Comparison of ENCODE assay signal across 31 cellular contexts in the genomic region with DNA sequence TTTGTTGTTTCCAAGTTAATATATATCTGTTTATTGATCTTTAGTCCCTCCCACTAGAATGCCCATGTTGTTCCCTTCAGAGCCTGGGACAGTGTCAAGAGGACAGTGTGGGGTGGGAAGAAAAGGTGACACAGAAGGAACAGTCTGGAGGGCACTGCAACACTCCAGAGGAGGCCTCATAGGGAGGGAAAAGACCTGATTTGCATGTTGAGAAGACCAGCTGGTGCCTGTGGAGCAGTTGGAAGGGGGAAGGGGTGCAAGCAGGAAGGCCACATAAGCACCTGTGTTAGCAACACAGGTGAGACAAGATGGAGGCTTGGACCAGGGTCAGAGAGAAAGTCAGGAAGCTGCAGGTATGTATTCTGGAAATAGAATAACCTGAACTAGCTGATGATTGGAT. TPM values are rescaled to one million over a fixed set of nuclear protein-coding genes. Genes with fewer than 3 reads are reported as not detected.
"Had no signal": no experiment of that assay in that cellular context is flagged by ENCODE, and none has a peak within 500 bp of the region (broad histone marks: within the 10 kb centered on the region; RNA-seq: fewer than 3 reads in every experiment).

No MANE protein-coding gene starts in this region.

- H3K4me1 Mint-ChIP-seq: activated CD4-positive, alpha-beta memory T cell treated with anti-CD3 and anti-CD28 coated beads, Interleukin-2, amount 10 ng/mL, durations not matched to agents 7 days and 5 days; activated CD4-positive, alpha-beta T cell treated with anti-CD3 and anti-CD28 coated beads, Interleukin-2, amount 10 ng/mL, durations not matched to agents 7 days and 5 days; activated T-helper 17 cell treated with anti-CD3 and anti-CD28 coated beads, Interleukin-2, amount 50 U/mL, for 72 hours; immature natural killer cell; natural killer cell had no signal

- H3K27ac ChIP-seq: gastroesophageal sphincter, neural progenitor cell, skin epidermis, thoracic aorta, VCaP had no signal

- H3K4me1 ChIP-seq: gastroesophageal sphincter, neural progenitor cell had no signal

- ATAC-seq: activated T-cell treated with anti-CD3 and anti-CD28 coated beads, Interleukin-2, amount 50 U/mL, for 4 hours; activated T-helper 17 cell treated with anti-CD3 and anti-CD28 coated beads, Interleukin-2, amount 50 U/mL, for 72 hours; effector memory CD8-positive, alpha-beta T cell; gastroesophageal sphincter; left colon; natural killer cell; sciatic nerve had no signal

- H3K9me3 Mint-ChIP-seq: activated CD4-positive, alpha-beta memory T cell treated with anti-CD3 and anti-CD28 coated beads, Interleukin-2, amount 10 ng/mL, durations not matched to agents 7 days and 5 days; activated CD4-positive, alpha-beta T cell treated with anti-CD3 and anti-CD28 coated beads, Interleukin-2, amount 10 ng/mL, durations not matched to agents 7 days and 5 days had no signal

- H3K27me3 ChIP-seq: gastroesophageal sphincter, neural progenitor cell had no signal

- H3K27ac Mint-ChIP-seq: activated CD4-positive, alpha-beta memory T cell treated with anti-CD3 and anti-CD28 coated beads, Interleukin-2, amount 10 ng/mL, durations not matched to agents 7 days and 5 days; activated CD4-positive, alpha-beta T cell treated with anti-CD3 and anti-CD28 coated beads, Interleukin-2, amount 10 ng/mL, durations not matched to agents 7 days and 5 days; activated T-helper 17 cell treated with anti-CD3 and anti-CD28 coated beads, Interleukin-2, amount 50 U/mL, for 72 hours; effector memory CD8-positive, alpha-beta T cell; immature natural killer cell; natural killer cell; neural progenitor cell; stimulated activated naive CD8-positive, alpha-beta T cell treated with anti-CD3 and anti-CD28 coated beads, Interleukin-15, Interleukin-2, amounts not matched to agents 100 ng/mL and 50 ng/mL, for 24 hours had no signal

- H3K4me3 Mint-ChIP-seq: activated CD4-positive, alpha-beta memory T cell treated with anti-CD3 and anti-CD28 coated beads, Interleukin-2, amount 10 ng/mL, durations not matched to agents 7 days and 5 days; activated CD4-positive, alpha-beta T cell treated with anti-CD3 and anti-CD28 coated beads, Interleukin-2, amount 10 ng/mL, durations not matched to agents 7 days and 5 days; activated T-cell treated with anti-CD3 and anti-CD28 coated beads, Interleukin-2, amount 50 U/mL, for 4 hours; activated T-helper 17 cell treated with anti-CD3 and anti-CD28 coated beads, Interleukin-2, amount 50 U/mL, for 72 hours; effector memory CD8-positive, alpha-beta T cell; immature natural killer cell; natural killer cell; neural progenitor cell; stimulated activated naive CD8-positive, alpha-beta T cell treated with anti-CD3 and anti-CD28 coated beads, Interleukin-15, Interleukin-2, amounts not matched to agents 100 ng/mL and 50 ng/mL, for 24 hours had no signal

- H3K4me3 ChIP-seq: gastroesophageal sphincter, neural progenitor cell, skin epidermis, thoracic aorta had no signal

- H3K9ac ChIP-seq: neural progenitor cell had no signal

- DNase-seq: activated CD4-positive, alpha-beta memory T cell treated with anti-CD3 and anti-CD28 coated beads, Interleukin-2, amount 10 ng/mL, durations not matched to agents 7 days and 5 days; activated CD4-positive, alpha-beta T cell treated with anti-CD3 and anti-CD28 coated beads, Interleukin-2, amount 10 ng/mL, durations not matched to agents 7 days and 5 days; activated CD4-positive, CD25-positive, alpha-beta regulatory T cell treated with anti-CD3 and anti-CD28 coated beads, Interleukin-2, amount 50 U/mL, for 72 hours; activated gamma-delta T cell treated with Interleukin-2 at 50 U/mL for 16 hours; activated naive CD4-positive, alpha-beta T cell treated with anti-CD3 and anti-CD28 coated beads, Interleukin-2, amount 50 U/mL, for 16 hours; activated T-cell treated with anti-CD3 and anti-CD28 coated beads, Interleukin-2, amount 50 U/mL, for 4 hours; amniotic stem cell; caudate nucleus; cortex of kidney; effector memory CD8-positive, alpha-beta T cell; erythroblast; head of caudate nucleus; hypothalamus; immature natural killer cell; kidney; left colon; natural killer cell; posterior cingulate gyrus; retina; stimulated activated CD4-positive, alpha-beta T cell treated with anti-CD3 and anti-CD28 coated beads, Interleukin-12 subunit alpha, Interleukin-12 subunit beta, amount 100 ng/mL, for 4 hours; stimulated activated CD4-positive, alpha-beta T cell treated with anti-CD3 and anti-CD28 coated beads, Interleukin-4, amount 100 ng/mL, for 1 hour; T-helper 9 cell; trophoblast cell had no signal

- H2AFZ ChIP-seq: neural progenitor cell had no signal

- H3K4me2 ChIP-seq: neural progenitor cell had no signal

- H3K36me3 ChIP-seq: neural progenitor cell, thoracic aorta had no signal

RNA-seq across cellular contexts. Expression of gene FHOD3, which starts 48.1 kb away (rescaled TPM):
- total RNA-seq: activated CD4-positive, alpha-beta memory T cell treated with anti-CD3 and anti-CD28 coated beads, Interleukin-2, amount 10 ng/mL, durations not matched to agents 7 days and 5 days; activated CD4-positive, alpha-beta T cell treated with anti-CD3 and anti-CD28 coated beads, Interleukin-2, amount 10 ng/mL, durations not matched to agents 7 days and 5 days; activated T-helper 17 cell treated with anti-CD3 and anti-CD28 coated beads, Interleukin-2, amount 50 U/mL, for 72 hours; natural killer cell had no signal
